ENCODE assay signal across 11 cellular contexts in genomic region chr5:172603425-172603824, GRCh38. TPM values are rescaled to one million over a fixed set of nuclear protein-coding genes. Genes with fewer than 3 reads are reported as not detected.
A peak's percentile ranks its signal among the peaks of the same experiment; 100 is the strongest.
DNase-seq lines count a peak whose midpoint lies in the region; ATAC-seq, FAIRE-seq and TF ChIP-seq lines count a peak whose summit lies in the region.
"Had no signal": no experiment of that assay in that cellular context is flagged by ENCODE, and none has a peak within 500 bp of the region (broad histone marks: within the 10 kb centered on the region; RNA-seq: fewer than 3 reads in every experiment).

No MANE protein-coding gene starts in this region.

- CTCF ChIA-PET in RWPE1 (lab: Yijun Ruan, JAX) = no interaction called here

- no peak overlapping the region for H3K4me3 Mint-ChIP-seq in astrocyte (ENCODE audit: unreplicated experiment)
- no peak overlapping the region for H3K4me3 Mint-ChIP-seq in nephron progenitor cell
- H3K4me3 Mint-ChIP-seq: activated CD4-positive, alpha-beta memory T cell treated with anti-CD3 and anti-CD28 coated beads, Interleukin-2, amount 10 ng/mL, durations not matched to agents 7 days and 5 days; activated naive CD8-positive, alpha-beta T cell treated with anti-CD3 and anti-CD28 coated beads, Interleukin-2, amount 50 U/mL, for 24 hours had no signal

- DNase-seq in astrocyte (ENCODE audit: low read depth) = peak; percentile 34
- peak; percentile 50 for DNase-seq in fibroblast of villous mesenchyme (ENCODE audit: low read depth)
- DNase-seq in nephron progenitor cell = no peak
- DNase-seq in tibial nerve (ENCODE audit: low spot score in 2 of 2) = no peak
- DNase-seq in RWPE1 (ENCODE audit: low spot score) = no peak
- no peak for DNase-seq in OCI-M2 (lab: John Stamatoyannopoulos, UW; ENCODE audit: unreplicated experiment)
- no peak for DNase-seq in midbrain (lab: John Stamatoyannopoulos, UW)
- DNase-seq: activated CD4-positive, alpha-beta memory T cell treated with anti-CD3 and anti-CD28 coated beads, Interleukin-2, amount 10 ng/mL, durations not matched to agents 7 days and 5 days; activated naive CD8-positive, alpha-beta T cell treated with anti-CD3 and anti-CD28 coated beads, Interleukin-2, amount 50 U/mL, for 24 hours; NCI-H524 treated with DMSO at 0.1 percent for 48 hours had no signal

- no peaks in the 10 kb centered on the region for H4K20me1 ChIP-seq in astrocyte (ENCODE audit: insufficient read depth, low read length)

- POLR2A ChIA-PET in RWPE1 (lab: Yijun Ruan, JAX; ENCODE audit: low non-redundant PET) = no interaction called here

- peak overlapping the region; percentile 73 for H3K4me2 ChIP-seq in astrocyte (ENCODE audit: low read length)

- H3K9ac ChIP-seq in astrocyte (ENCODE audit: low read length) = peak overlapping the region; percentile 14

- WGBS in tibial nerve, 2 donors = 30 to 38% methylated on average over 15 of the region's 15 CpGs

- H3K9me3 Mint-ChIP-seq in astrocyte (ENCODE audit: unreplicated experiment) (peaks cover 19% of the 10 kb centered on the region), nephron progenitor cell (peaks cover 9% of the 10 kb centered on the region)
- H3K9me3 Mint-ChIP-seq: activated CD4-positive, alpha-beta memory T cell treated with anti-CD3 and anti-CD28 coated beads, Interleukin-2, amount 10 ng/mL, durations not matched to agents 7 days and 5 days; activated naive CD8-positive, alpha-beta T cell treated with anti-CD3 and anti-CD28 coated beads, Interleukin-2, amount 50 U/mL, for 24 hours had no signal

- H3K27me3 ChIP-seq in astrocyte (ENCODE audit: insufficient read depth, low read length) (peaks cover 7% of the 10 kb centered on the region), tibial nerve (no peaks in the 10 kb centered on the region)

- H3K27me3 Mint-ChIP-seq in astrocyte (ENCODE audit: low read depth, unreplicated experiment) = peaks cover 12% of the 10 kb centered on the region
- H3K27me3 Mint-ChIP-seq in nephron progenitor cell (ENCODE audit: low read depth, poor library complexity) = peaks cover 7% of the 10 kb centered on the region

- no peak overlapping the region for H3K27ac Mint-ChIP-seq in astrocyte (ENCODE audit: unreplicated experiment)
- H3K27ac Mint-ChIP-seq in nephron progenitor cell = peak overlapping the region; percentile 36
- H3K27ac Mint-ChIP-seq: activated CD4-positive, alpha-beta memory T cell treated with anti-CD3 and anti-CD28 coated beads, Interleukin-2, amount 10 ng/mL, durations not matched to agents 7 days and 5 days; activated naive CD8-positive, alpha-beta T cell treated with anti-CD3 and anti-CD28 coated beads, Interleukin-2, amount 50 U/mL, for 24 hours had no signal

- TF ChIP-seq EP300 in tibial nerve (IDR thresholded peaks at IDR 0.05) = peak in 1 of 2 donors; percentile 69

- H3K27ac ChIP-seq in astrocyte (ENCODE audit: low read depth, low read length) = no peak overlapping the region
- peak overlapping the region; percentile 78 to 94 (median 86) for H3K27ac ChIP-seq in tibial nerve
- H3K27ac ChIP-seq in RWPE1 = no peak overlapping the region

- TF ChIP-seq CTCF in astrocyte (IDR thresholded peaks at IDR 0.05; ENCODE audit: insufficient read depth, low read depth, low read length) = no peak
- no peak for TF ChIP-seq CTCF in fibroblast of villous mesenchyme (IDR thresholded peaks at IDR 0.05; ENCODE audit: insufficient read depth, low read depth, low read length)
- TF ChIP-seq CTCF in nephron progenitor cell (IDR thresholded peaks at IDR 0.05) = no peak
- TF ChIP-seq CTCF in tibial nerve (IDR thresholded peaks at IDR 0.05) = no peak
- no peak for TF ChIP-seq CTCF in RWPE1 (conservative IDR thresholded peaks at IDR 0.05; ENCODE audit: low read depth)

- H3K36me3 ChIP-seq in astrocyte (ENCODE audit: insufficient read depth, low read length) = no peaks in the 10 kb centered on the region
- H3K36me3 ChIP-seq in tibial nerve = no peaks in the 10 kb centered on the region

- peaks cover 3% of the 10 kb centered on the region for H3K4me1 Mint-ChIP-seq in astrocyte (ENCODE audit: low read depth, unreplicated experiment)
- peaks cover 33% of the 10 kb centered on the region for H3K4me1 Mint-ChIP-seq in nephron progenitor cell
- H3K4me1 Mint-ChIP-seq: activated CD4-positive, alpha-beta memory T cell treated with anti-CD3 and anti-CD28 coated beads, Interleukin-2, amount 10 ng/mL, durations not matched to agents 7 days and 5 days; activated naive CD8-positive, alpha-beta T cell treated with anti-CD3 and anti-CD28 coated beads, Interleukin-2, amount 50 U/mL, for 24 hours had no signal

- H3K4me3 ChIP-seq in astrocyte (ENCODE audit: insufficient read depth, low read depth, low read length) = no peak overlapping the region
- no peak overlapping the region for H3K4me3 ChIP-seq in fibroblast of villous mesenchyme (ENCODE audit: low read depth, low read length)
- H3K4me3 ChIP-seq in tibial nerve = peak overlapping the region in 3 of 4 donors; percentile 3 to 25 (median 11)

- H3K4me1 ChIP-seq in astrocyte (ENCODE audit: insufficient read depth, low read length) = peaks cover 5% of the 10 kb centered on the region
- peaks cover 0 to 29% (median 7%) of the 10 kb centered on the region in 4 donors for H3K4me1 ChIP-seq in tibial nerve

- no peak for FAIRE-seq in astrocyte (lab: Jason Lieb, UNC)

- H3K9me3 ChIP-seq in astrocyte (ENCODE audit: insufficient read depth, low read depth, low read length) = peaks cover 3% of the 10 kb centered on the region
- peaks cover 0 to 14% (median 1%) of the 10 kb centered on the region in 4 donors for H3K9me3 ChIP-seq in tibial nerve

- no peaks in the 10 kb centered on the region for H3K79me2 ChIP-seq in astrocyte (ENCODE audit: insufficient read depth, low read length)

- peak overlapping the region; percentile 56 for H2AFZ ChIP-seq in astrocyte (ENCODE audit: low read depth, low read length)

- no peaks in the 10 kb centered on the region for H3K36me3 Mint-ChIP-seq in astrocyte (ENCODE audit: low read depth, unreplicated experiment)
- no peaks in the 10 kb centered on the region for H3K36me3 Mint-ChIP-seq in nephron progenitor cell (ENCODE audit: low read depth)

- peak in 1 of 2 donors; percentile 34 for TF ChIP-seq POLR2A in tibial nerve (IDR thresholded peaks at IDR 0.05)

- no peak for ATAC-seq in GM21723 (IDR thresholded peaks at IDR 0.05; ENCODE audit: unreplicated experiment)
- ATAC-seq: activated naive CD8-positive, alpha-beta T cell treated with anti-CD3 and anti-CD28 coated beads, Interleukin-2, amount 50 U/mL, for 24 hours had no signal

RNA-seq across cellular contexts. Expression of gene NEURL1B, which starts 37.6 kb away (rescaled TPM):
- total RNA-seq in astrocyte (7.5 and 9.8 TPM in 2 replicates), fibroblast of villous mesenchyme (2.9 and 4.3 TPM in 2 replicates), tibial nerve (10 to 100 TPM; 33.6 to 98.8 (median 93.2) TPM)

Comparison
In these comparisons a context has a peak if more than half of its experiments do, and no peak if none do; other contexts are left out.
1. DNase-seq: peak in astrocyte (single experiment) and fibroblast of villous mesenchyme (single experiment); none in nephron progenitor cell (single experiment), tibial nerve (0 of 2), RWPE1 (single experiment), OCI-M2 (single experiment) and midbrain (single experiment).
2. H3K27ac ChIP-seq: peak in tibial nerve (4 of 4); none in astrocyte (single experiment) and RWPE1 (single experiment).
3. H3K4me3 ChIP-seq: peak in tibial nerve (3 of 4); none in astrocyte (single experiment) and fibroblast of villous mesenchyme (single experiment).